ENCODE assay signal across 8 cellular contexts in the genomic region with DNA sequence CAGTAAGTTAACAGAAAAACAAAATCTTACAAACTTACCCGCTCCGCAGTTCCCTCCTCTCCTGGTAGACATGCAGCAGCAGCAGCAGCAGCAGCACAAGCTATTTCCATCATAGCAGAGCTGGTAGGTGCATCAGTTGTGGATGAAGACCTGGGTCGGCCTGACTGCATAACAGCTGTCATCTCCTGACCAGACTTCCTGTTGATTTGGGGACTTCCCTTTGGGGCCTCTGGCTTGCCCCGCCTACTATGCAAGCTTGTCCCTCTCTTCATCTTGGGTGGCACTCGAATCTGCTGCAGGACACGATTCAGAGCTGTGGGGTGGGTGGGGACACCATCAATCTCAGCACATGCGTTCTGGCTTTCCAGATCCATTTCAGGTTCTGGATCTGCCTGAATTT.
A peak's percentile ranks its signal among the peaks of the same experiment; 100 is the strongest.
DNase-seq lines count a peak whose midpoint lies in the region; ATAC-seq and TF ChIP-seq lines count a peak whose summit lies in the region.

No MANE protein-coding gene starts in this region.

- no peak overlapping the region for H2BK120ac ChIP-seq in mesendoderm (ENCODE audit: low read depth, low read length)

- no peaks in the 10 kb centered on the region for H3K27me3 ChIP-seq in mesendoderm (ENCODE audit: insufficient read depth, low read length, poor library complexity)

- no CpG with 5 or more reads among the region's 7 CpGs for WGBS in mesendoderm (ENCODE audit: extremely low coverage, insufficient coverage, low lambda C conversion rate)

- H3K9ac ChIP-seq in mesendoderm (ENCODE audit: low read length): no peak overlapping the region

- H2BK15ac ChIP-seq in mesendoderm (replicated peaks; ENCODE audit: low read depth): no peak overlapping the region

- peak; percentile 37 for DNase-seq in activated gamma-delta T cell treated with Interleukin-2 at 50 U/mL for 16 hours
- no peak for DNase-seq in activated gamma-delta T cell (lab: John Stamatoyannopoulos, UW)
- peak; percentile 34 for DNase-seq in activated CD4-positive, alpha-beta T cell treated with anti-CD3 and anti-CD28 coated beads for 48 hours
- DNase-seq in stimulated activated naive B cell treated with anti-CD40 and anti-IgM and Interleukin-4, amounts not matched to agents 10 μg/mL and 1 μg/mL and 100 μg/mL, for 72 hours: peak; percentile 20
- DNase-seq in mesendoderm: no peak
- DNase-seq in NCI-H187 (lab: John Stamatoyannopoulos, UW): no peak
- no peak for DNase-seq in progenitor cell of endocrine pancreas (ENCODE audit: low spot score, unreplicated experiment)

- H3K79me1 ChIP-seq in mesendoderm (ENCODE audit: low read length): peaks cover 3% of the 10 kb centered on the region

- H3K9me3 Mint-ChIP-seq in stimulated activated naive B cell treated with anti-CD40 and anti-IgM and Interleukin-4, amounts not matched to agents 10 μg/mL and 1 μg/mL and 100 μg/mL, for 72 hours: no peaks in the 10 kb centered on the region
- no peaks in the 10 kb centered on the region for H3K9me3 Mint-ChIP-seq in progenitor cell of endocrine pancreas (ENCODE audit: low read depth)

- H3K23ac ChIP-seq in mesendoderm (ENCODE audit: low read length): no peak overlapping the region

- H3K79me2 ChIP-seq in mesendoderm (ENCODE audit: control insufficient read depth, insufficient read depth, low read length): no peaks in the 10 kb centered on the region

- H4K5ac ChIP-seq in mesendoderm (ENCODE audit: low read length): no peak overlapping the region

- no peak overlapping the region for H3K4me3 ChIP-seq in mesendoderm (ENCODE audit: low read length)

- no peaks in the 10 kb centered on the region for H3K4me1 ChIP-seq in mesendoderm (ENCODE audit: control insufficient read depth, low read depth, low read length)

- no peaks in the 10 kb centered on the region for H3K27me3 Mint-ChIP-seq in stimulated activated naive B cell treated with anti-CD40 and anti-IgM and Interleukin-4, amounts not matched to agents 10 μg/mL and 1 μg/mL and 100 μg/mL, for 72 hours
- H3K27me3 Mint-ChIP-seq in progenitor cell of endocrine pancreas: no peaks in the 10 kb centered on the region

- H3K36me3 Mint-ChIP-seq in stimulated activated naive B cell treated with anti-CD40 and anti-IgM and Interleukin-4, amounts not matched to agents 10 μg/mL and 1 μg/mL and 100 μg/mL, for 72 hours: peaks cover 0 to 1% of the 10 kb centered on the region in 2 donors
- H3K36me3 Mint-ChIP-seq in progenitor cell of endocrine pancreas (ENCODE audit: insufficient read depth): peaks cover 5% of the 10 kb centered on the region

- H2AK5ac ChIP-seq in mesendoderm (ENCODE audit: low read length): no peak overlapping the region

- no peak overlapping the region for H3K27ac ChIP-seq in mesendoderm (ENCODE audit: low read depth, low read length)

- no peak overlapping the region for H3K4ac ChIP-seq in mesendoderm (ENCODE audit: low read depth, low read length)

- H2BK5ac ChIP-seq in mesendoderm (ENCODE audit: low read length): no peak overlapping the region

- H3K4me3 Mint-ChIP-seq in stimulated activated naive B cell treated with anti-CD40 and anti-IgM and Interleukin-4, amounts not matched to agents 10 μg/mL and 1 μg/mL and 100 μg/mL, for 72 hours: no peak overlapping the region
- H3K4me3 Mint-ChIP-seq in progenitor cell of endocrine pancreas (ENCODE audit: low read depth): no peak overlapping the region

- H4K8ac ChIP-seq in mesendoderm (ENCODE audit: low read depth, low read length): no peak overlapping the region

- no peak overlapping the region for H3K56ac ChIP-seq in mesendoderm (ENCODE audit: low read length)

- no peak for TF ChIP-seq CTCF in progenitor cell of endocrine pancreas (IDR thresholded peaks at IDR 0.05; ENCODE audit: unreplicated experiment)

- H3K4me2 ChIP-seq in mesendoderm (ENCODE audit: low read length): no peak overlapping the region

- no peak overlapping the region for H3K18ac ChIP-seq in mesendoderm (ENCODE audit: low read length)

- H3K4me1 Mint-ChIP-seq in stimulated activated naive B cell treated with anti-CD40 and anti-IgM and Interleukin-4, amounts not matched to agents 10 μg/mL and 1 μg/mL and 100 μg/mL, for 72 hours: peaks cover 13 to 30% of the 10 kb centered on the region in 2 donors
- peaks cover 12% of the 10 kb centered on the region for H3K4me1 Mint-ChIP-seq in progenitor cell of endocrine pancreas (ENCODE audit: low read depth)

- ATAC-seq in HG03139 (IDR thresholded peaks at IDR 0.05; ENCODE audit: unreplicated experiment): peak; percentile 85
- peak; percentile 91 to 93 for ATAC-seq in stimulated activated naive B cell treated with anti-CD40 and anti-IgM and Interleukin-4, amounts not matched to agents 10 μg/mL and 1 μg/mL and 100 μg/mL, for 72 hours (replicated peaks)

- H3K36me3 ChIP-seq in mesendoderm (ENCODE audit: control insufficient read depth, insufficient read depth, low read length): no peaks in the 10 kb centered on the region

- no peak overlapping the region for H3K27ac Mint-ChIP-seq in stimulated activated naive B cell treated with anti-CD40 and anti-IgM and Interleukin-4, amounts not matched to agents 10 μg/mL and 1 μg/mL and 100 μg/mL, for 72 hours
- H3K27ac Mint-ChIP-seq in progenitor cell of endocrine pancreas: no peak overlapping the region

Comparison
In these comparisons a context has a peak if more than half of its experiments do, and no peak if none do; other contexts are left out.
1. DNase-seq: peak in activated gamma-delta T cell treated with Interleukin-2 at 50 U/mL for 16 hours (single experiment), activated CD4-positive, alpha-beta T cell treated with anti-CD3 and anti-CD28 coated beads for 48 hours (single experiment) and stimulated activated naive B cell treated with anti-CD40 and anti-IgM and Interleukin-4, amounts not matched to agents 10 μg/mL and 1 μg/mL and 100 μg/mL, for 72 hours (single experiment); none in activated gamma-delta T cell (single experiment), mesendoderm (single experiment), NCI-H187 (0 of 2) and progenitor cell of endocrine pancreas (single experiment).